3 cellular contexts compared by ENCODE assay signal in genomic region chr2:200330351-200331120, GRCh38.
TF ChIP-seq lines count a peak whose summit lies in the region.

No MANE protein-coding gene starts in this region.

TF ChIP-seq in GM23338, 12 proteins besides CTCF, POLR2A, EP300 and RAD21 (continues in another document):
- TF ChIP-seq POLR2AphosphoS5 (IDR thresholded peaks at IDR 0.05; ENCODE audit: low read depth), result no peak
- no peak for TF ChIP-seq ZNF114 (CRISPR knock-in tag; IDR thresholded peaks at IDR 0.05)
- no peak for TF ChIP-seq ETS1 (IDR thresholded peaks at IDR 0.05)
- no peak for TF ChIP-seq CREB1 (CRISPR knock-in tag; IDR thresholded peaks at IDR 0.05; ENCODE audit: low read depth)
- no peak for TF ChIP-seq ZNF462 (CRISPR knock-in tag; IDR thresholded peaks at IDR 0.05)

TF ChIP-seq in GM12878, 131 proteins besides CTCF, POLR2A, EP300 and RAD21:
- TF ChIP-seq ZBTB11 (CRISPR knock-in tag; IDR thresholded peaks at IDR 0.05) (no peak), ZBTB40 (IDR thresholded peaks at IDR 0.05; ENCODE audit: borderline replicate concordance) (no peak), HDGF (IDR thresholded peaks at IDR 0.05) (no peak), HDAC6 (IDR thresholded peaks at IDR 0.05; ENCODE audit: unreplicated experiment) (no peak)

TF ChIP-seq in GM12891, 5 proteins besides CTCF, POLR2A, EP300 and RAD21:
- TF ChIP-seq PAX5 (IDR thresholded peaks at IDR 0.05; ENCODE audit: insufficient read depth, low read length, severe bottlenecking) (no peak), POU2F2 (IDR thresholded peaks at IDR 0.05; ENCODE audit: low read depth, low read length) (no peak), TAF1 (IDR thresholded peaks at IDR 0.05; ENCODE audit: low read depth, low read length) (no peak), POLR2AphosphoS5 (IDR thresholded peaks at IDR 0.05; ENCODE audit: low read depth, low read length) (no peak), SPI1 (IDR thresholded peaks at IDR 0.05; ENCODE audit: low read depth, low read length) (no peak)
